In genomic region chr7:121493553-121493952, GRCh38 we compare ENCODE assay signal across 2 cellular contexts.
TF ChIP-seq lines count a peak whose summit lies in the region.

No MANE protein-coding gene starts in this region.

TF ChIP-seq in SK-N-SH, 30 proteins besides CTCF, POLR2A, EP300 and RAD21 (continued from another document):
- TF ChIP-seq PBX3 (IDR thresholded peaks at IDR 0.05) (no peak), SIN3A (IDR thresholded peaks at IDR 0.05; ENCODE audit: borderline replicate concordance, low read depth, low read length) (no peak), TEAD4 (IDR thresholded peaks at IDR 0.05; ENCODE audit: borderline replicate concordance, insufficient read depth) (no peak)

TF ChIP-seq in SK-N-SH treated with all-trans-retinoic acid at 6 μM for 48 hours, 23 proteins besides CTCF, POLR2A, EP300 and RAD21 (continued from another document):
- TF ChIP-seq GLIS3 (CRISPR knock-in tag; IDR thresholded peaks at IDR 0.05) (no peak), ZFP3 (CRISPR knock-in tag; IDR thresholded peaks at IDR 0.05) (no peak)
